Comparison of ENCODE assay signal across 11 cellular contexts in genomic region chr6:118581489-118581959, GRCh38. TPM values are rescaled to one million over a fixed set of nuclear protein-coding genes. Genes with fewer than 3 reads are reported as not detected.
DNase-seq lines count a peak whose midpoint lies in the region; ATAC-seq and TF ChIP-seq lines count a peak whose summit lies in the region.
"Had no signal": no experiment of that assay in that cellular context is flagged by ENCODE, and none has a peak within 500 bp of the region (broad histone marks: within the 10 kb centered on the region; RNA-seq: fewer than 3 reads in every experiment).

No MANE protein-coding gene starts in this region.

- H3K27me3 ChIP-seq in right atrium auricular region (no peaks in the 10 kb centered on the region), aorta (ENCODE audit: control insufficient read depth in 1 of 2, insufficient read depth in 2 of 2, low read length in 1 of 2) (no peaks in the 10 kb centered on the region), spleen (replicated peaks in 1 of 7) (no peaks in the 10 kb centered on the region)

- peaks cover 4% of the 10 kb centered on the region for H3K36me3 ChIP-seq in right atrium auricular region
- no peaks in the 10 kb centered on the region for H3K36me3 ChIP-seq in aorta (ENCODE audit: control insufficient read depth in 1 of 2, insufficient read depth in 2 of 2, low read length in 1 of 2)
- peaks cover 0 to 40% (median 0%) of the 10 kb centered on the region in 6 donors for H3K36me3 ChIP-seq in spleen

- no peak overlapping the region for H3K4me3 ChIP-seq in right atrium auricular region
- H3K4me3 ChIP-seq in aorta (ENCODE audit: low read length in 2 of 2), result no peak overlapping the region
- H3K4me3 ChIP-seq in spleen, result no peak overlapping the region

- TF ChIP-seq POLR2A in spleen (IDR thresholded peaks at IDR 0.05), result no peak

- DNase-seq in Right ventricle myocardium superior (no peak), right atrium auricular region (ENCODE audit: low spot score) (no peak), amniotic epithelial cell (ENCODE audit: low read depth) (peak; percentile 80), iris pigment epithelial cell (ENCODE audit: low read depth) (peak; percentile 87), aorta (no peak), spleen (no peak), DMS153 (lab: John Stamatoyannopoulos, UW) (no peak)
- no peak for DNase-seq in stimulated activated CD4-positive, alpha-beta T cell treated with anti-CD3 and anti-CD28 coated beads, Interleukin-12 subunit alpha, Interleukin-12 subunit beta, amount 100 ng/mL, for 4 hours
- DNase-seq: cortex of kidney had no signal

- no peak for TF ChIP-seq CTCF in right atrium auricular region (IDR thresholded peaks at IDR 0.05)
- TF ChIP-seq CTCF in spleen (IDR thresholded peaks at IDR 0.05 in 8 of 11, conservative IDR thresholded peaks at IDR 0.05 in 3 of 11), result no peak

- peak; percentile 71 for ATAC-seq in Right ventricle myocardium superior (ENCODE audit: poor library complexity)
- peak; percentile 64 for ATAC-seq in aorta (ENCODE audit: low FRiP score)

- H3K4me1 ChIP-seq in right atrium auricular region, result peaks cover 0 to 11% of the 10 kb centered on the region in 2 donors
- H3K4me1 ChIP-seq in aorta (ENCODE audit: control insufficient read depth in 1 of 2, insufficient read depth in 2 of 2, low read length in 2 of 2), result no peaks in the 10 kb centered on the region
- H3K4me1 ChIP-seq in spleen, result peaks cover 0 to 22% (median 12%) of the 10 kb centered on the region in 6 donors

- H3K27ac ChIP-seq in right atrium auricular region (no peak overlapping the region), aorta (ENCODE audit: low read depth in 1 of 2, low read length in 2 of 2) (no peak overlapping the region), spleen (peak overlapping the region in 3 of 8 donors; percentile 16 to 41 (median 39))

- H3K9me3 ChIP-seq in right atrium auricular region (peaks cover 0 to 23% of the 10 kb centered on the region in 2 donors), aorta (ENCODE audit: control insufficient read depth, low read length) (no peaks in the 10 kb centered on the region), spleen (peaks cover 9 to 48% (median 44%) of the 10 kb centered on the region in 8 donors)

- intact Hi-C loops in Right ventricle myocardium superior (cut with DNase I) (loop anchor here (10.0 kb wide), 1 partner anchor 607 kb away; no protein-coding TSS in a partner anchor), aorta (cut with DNase I) (loop anchor here (2.0 to 10.0 kb wide), 5 partner anchors 36 to 607 kb away; no protein-coding TSS in a partner anchor), spleen (cut with DNase I; ENCODE audit: low total_unique reads) (no loop called here)

- 82 to 83% methylated on average over 5 of the region's 5 CpGs for WGBS in aorta, 2 donors
- WGBS in spleen, 5 donors, result 78 to 86% (median 82%) methylated on average over 5 of the region's 5 CpGs

RNA-seq across cellular contexts. Expression of gene PLN, which starts 33.4 kb away (rescaled TPM):
- total RNA-seq in Right ventricle myocardium superior (2,342 TPM), right atrium auricular region (1,000 to 10,000 TPM in 1 of 2 donors, 100 to 1,000 TPM in 1; 560 to 1,831 TPM), aorta (100 to 1,000 TPM; 232 to 587 TPM), spleen (1 to 10 TPM in 6 of 7 donors, under 1 TPM in 1; 0.43 to 3.2 (median 1.5) TPM)
- polyA plus RNA-seq in aorta (100 to 1,000 TPM; 539 to 955 TPM), spleen (1 to 10 TPM; 2.2 to 3.9 (median 2.3) TPM)
- total RNA-seq: activated CD8-positive, alpha-beta memory T cell treated with anti-CD3 and anti-CD28 coated beads for 36 hours; lung microvascular endothelial cell had no signal

Comparison
In these comparisons a context has a peak if more than half of its experiments do, and no peak if none do; other contexts are left out.
1. DNase-seq: peak in amniotic epithelial cell (single experiment) and iris pigment epithelial cell (single experiment); none in Right ventricle myocardium superior (single experiment), right atrium auricular region (single experiment), aorta (0 of 2), spleen (single experiment), stimulated activated CD4-positive, alpha-beta T cell treated with anti-CD3 and anti-CD28 coated beads, Interleukin-12 subunit alpha, Interleukin-12 subunit beta, amount 100 ng/mL, for 4 hours (single experiment) and DMS153 (single experiment).
2. RNA of gene PLN, which starts 33.4 kb away (total RNA-seq): 2,342 TPM in Right ventricle myocardium superior (single experiment), 560 to 1,831 TPM in right atrium auricular region and 232 to 587 TPM in aorta; 0.43 to 3.2 TPM in spleen; every median in the first group is over 10 times any median in the second.